ENCODE assay signal across 9 cellular contexts in genomic region chr12:26135010-26135420, GRCh38. TPM values are rescaled to one million over a fixed set of nuclear protein-coding genes. Genes with fewer than 3 reads are reported as not detected.
DNase-seq lines count a peak whose midpoint lies in the region; ATAC-seq and TF ChIP-seq lines count a peak whose summit lies in the region.
"Had no signal": no experiment of that assay in that cellular context is flagged by ENCODE, and none has a peak within 500 bp of the region (broad histone marks: within the 10 kb centered on the region; RNA-seq: fewer than 3 reads in every experiment).

No MANE protein-coding gene starts in this region.

- CTCF ChIA-PET in HEK293T (lab: Yijun Ruan, JAX): interaction anchor here (1.0 kb wide), 1 partner anchor 15 kb away, joined by 3 read pairs; no protein-coding TSS in a partner anchor

- peak; percentile 83 for DNase-seq in H4 (ENCODE audit: low spot score)
- peak; percentile 34 to 73 for DNase-seq in NCI-H446 (lab: John Stamatoyannopoulos, UW)
- peak; percentile 52 for DNase-seq in fibroblast of pulmonary artery (ENCODE audit: low read depth)
- DNase-seq in sciatic nerve (ENCODE audit: low spot score): no peak
- DNase-seq in HEK293T (ENCODE audit: extremely low spot score): no peak
- DNase-seq: GDM1 had no signal

- POLR2A ChIA-PET in HEK293T (lab: Yijun Ruan, JAX): no interaction called here

- no peak for TF ChIP-seq CTCF in fibroblast of pulmonary artery (IDR thresholded peaks at IDR 0.05; ENCODE audit: low read length, missing control alignments)

- peak; percentile 78 for ATAC-seq in sciatic nerve
- ATAC-seq in HG03135 (IDR thresholded peaks at IDR 0.05; ENCODE audit: unreplicated experiment): no peak
- no peak for ATAC-seq in GM18907 (IDR thresholded peaks at IDR 0.05; ENCODE audit: unreplicated experiment)
- ATAC-seq in HG02885 (IDR thresholded peaks at IDR 0.05; ENCODE audit: poor library complexity, unreplicated experiment): no peak

- no peak overlapping the region for H3K4me3 ChIP-seq in fibroblast of pulmonary artery (replicated peaks; ENCODE audit: low read depth, low read length)

- intact Hi-C loops in sciatic nerve (cut with DNase I): no loop called here

TF ChIP-seq in HEK293T, 16 proteins besides CTCF, POLR2A, EP300 and RAD21:
- TF ChIP-seq CTBP1 (IDR thresholded peaks at IDR 0.05; ENCODE audit: borderline replicate concordance): no peak
- no peak for TF ChIP-seq L3MBTL2 (conservative IDR thresholded peaks at IDR 0.05)
- TF ChIP-seq ZNF384 (IDR thresholded peaks at IDR 0.05): no peak
- no peak for TF ChIP-seq TARDBP (IDR thresholded peaks at IDR 0.05)
- no peak for TF ChIP-seq LEF1 (IDR thresholded peaks at IDR 0.05; ENCODE audit: borderline replicate concordance)
- TF ChIP-seq FOXM1 (IDR thresholded peaks at IDR 0.05; ENCODE audit: borderline replicate concordance): no peak
- TF ChIP-seq SP1 (IDR thresholded peaks at IDR 0.05): no peak
- TF ChIP-seq BHLHE40 (IDR thresholded peaks at IDR 0.05; ENCODE audit: borderline replicate concordance): no peak
- TF ChIP-seq FOXK2 (IDR thresholded peaks at IDR 0.05): no peak
- no peak for TF ChIP-seq ARNT (IDR thresholded peaks at IDR 0.05)
- no peak for TF ChIP-seq HDGF (IDR thresholded peaks at IDR 0.05; ENCODE audit: borderline replicate concordance)
- TF ChIP-seq SUZ12 (IDR thresholded peaks at IDR 0.05): no peak
- no peak for TF ChIP-seq NFRKB (IDR thresholded peaks at IDR 0.05)
- TF ChIP-seq PKNOX1 (IDR thresholded peaks at IDR 0.05): no peak
- TF ChIP-seq FOXA1 (IDR thresholded peaks at IDR 0.05): no peak
- no peak for TF ChIP-seq ELF4 (IDR thresholded peaks at IDR 0.05)
TF ChIP-seq in HEK293T: peak in this region for 0.

RNA-seq across cellular contexts. Expression of gene BHLHE41, which starts 10.2 kb away (rescaled TPM):
- total RNA-seq in H4 (2014; rRNA removed; shearing (Covaris generic)): 8.1 and 9.6 TPM in 2 replicates
- 64.4 TPM for total RNA-seq in sciatic nerve

Comparison
In these comparisons a context has a peak if more than half of its experiments do, and no peak if none do; other contexts are left out.
1. DNase-seq: peak in H4 (single experiment), NCI-H446 (2 of 2) and fibroblast of pulmonary artery (single experiment); none in sciatic nerve (single experiment) and HEK293T (single experiment).